In genomic region chr1:175839678-175840669, GRCh38 we compare ENCODE assay signal across 13 cellular contexts.
A peak's percentile ranks its signal among the peaks of the same experiment; 100 is the strongest.
DNase-seq lines count a peak whose midpoint lies in the region; ATAC-seq, FAIRE-seq and TF ChIP-seq lines count a peak whose summit lies in the region.
"Had no signal": no experiment of that assay in that cellular context is flagged by ENCODE, and none has a peak within 500 bp of the region (broad histone marks: within the 10 kb centered on the region; RNA-seq: fewer than 3 reads in every experiment).

No MANE protein-coding gene starts in this region.

- TF ChIP-seq CTCF in A549 (IDR thresholded peaks at IDR 0.05) = no peak

- H2AFZ ChIP-seq in GM23248 = no peak overlapping the region

- H3K4me2 ChIP-seq in A549 (peak overlapping the region; percentile 34), GM23248 (ENCODE audit: unreplicated experiment) (no peak overlapping the region)

- no peaks in the 10 kb centered on the region for H3K79me2 ChIP-seq in GM23248 (ENCODE audit: insufficient read depth)

- H3K4me3 ChIP-seq in A549 (no peak overlapping the region), GM23248 (no peak overlapping the region)

- H3K4me1 ChIP-seq in A549 = no peaks in the 10 kb centered on the region
- no peaks in the 10 kb centered on the region for H3K4me1 ChIP-seq in GM23248 (ENCODE audit: insufficient read depth)

- H3K27ac ChIP-seq in A549 (no peak overlapping the region), GM23248 (no peak overlapping the region)

- no peak overlapping the region for H3K9ac ChIP-seq in GM23248

- no peak for TF ChIP-seq RAD21 in A549 (conservative IDR thresholded peaks at IDR 0.05 in 1 of 2, IDR thresholded peaks at IDR 0.05 in 1 of 2)

- ATAC-seq in A549 = peak; percentile 34 to 53; a peak in 3 of 6 replicates
- peak; percentile 50 for ATAC-seq in esophagus mucosa
- ATAC-seq in HG03442 (IDR thresholded peaks at IDR 0.05; ENCODE audit: unreplicated experiment) = no peak
- ATAC-seq in GM19463 (IDR thresholded peaks at IDR 0.05; ENCODE audit: unreplicated experiment) = no peak
- ATAC-seq: natural killer cell had no signal

- no peaks in the 10 kb centered on the region for H3K9me2 ChIP-seq in GM23248 (ENCODE audit: insufficient read depth)

- peaks cover 7% of the 10 kb centered on the region; the same call in 1 of the 2 replicates for H3K27me3 ChIP-seq in GM23248 (replicated peaks; ENCODE audit: insufficient read depth)

- no peaks in the 10 kb centered on the region for H3K9me3 ChIP-seq in A549
- no peaks in the 10 kb centered on the region for H3K9me3 ChIP-seq in GM23248 (ENCODE audit: low read depth)

- no peak for TF ChIP-seq POLR2A in A549 (IDR thresholded peaks at IDR 0.05; ENCODE audit: low read length)

- CTCF ChIA-PET in A549 (lab: Yijun Ruan, JAX) = no interaction called here

- DNase-seq in A549 (ENCODE audit: low read depth in 1 of 2, low spot score in 1 of 2) (no peak), HT-29 (ENCODE audit: low spot score) (peak; percentile 66), GM23248 (no peak)
- DNase-seq in stimulated activated CD4-positive, alpha-beta T cell treated with anti-CD3 and anti-CD28 coated beads, Interleukin-12 subunit alpha, Interleukin-12 subunit beta, amount 100 ng/mL, for 4 hours = no peak
- DNase-seq: activated CD4-positive, alpha-beta T cell treated with anti-CD3 and anti-CD28 coated beads for 1 hour; aorta; CD4-positive, alpha-beta T cell; natural killer cell; NCI-H1048 had no signal

- H4K20me1 ChIP-seq in GM23248 (ENCODE audit: insufficient read depth) = no peaks in the 10 kb centered on the region

- POLR2A ChIA-PET in A549 (lab: Yijun Ruan, JAX) = no interaction called here

- no peaks in the 10 kb centered on the region for H3F3A ChIP-seq in GM23248 (ENCODE audit: insufficient read depth)

- TF ChIP-seq EP300 in A549 (IDR thresholded peaks at IDR 0.05) = no peak

- H3K36me3 ChIP-seq in GM23248 (ENCODE audit: low read depth) = no peaks in the 10 kb centered on the region

- FAIRE-seq in A549 (lab: Jason Lieb, UNC) = no peak

- in situ Hi-C loops in GM23248 (cut with MboI) = no loop called here

- 29% methylated on average over 9 of the region's 9 CpGs for WGBS in A549 (ENCODE audit: missing lambda C conversion rate)
- WGBS in GM23248 (ENCODE audit: low coverage in 1 of 2, low lambda C conversion rate in 2 of 2, missing lambda C conversion rate in 2 of 2), 2 experiments = 13 to 15% methylated on average over 9 of the region's 9 CpGs

TF ChIP-seq in A549, 52 proteins besides CTCF, POLR2A, EP300 and RAD21:
- TF ChIP-seq CEBPB (IDR thresholded peaks at IDR 0.05) (no peak), TFCP2L1 (CRISPR knock-in tag; IDR thresholded peaks at IDR 0.05) (no peak)
TF ChIP-seq in A549: peak in this region for 0.

TF ChIP-seq in PFSK-1, 5 proteins besides CTCF, POLR2A, EP300 and RAD21:
- peak in 1 of 2 experiments; percentile 35; a peak in 1 of 4 replicates for TF ChIP-seq REST (IDR thresholded peaks at IDR 0.05; ENCODE audit: insufficient read depth in 1 of 2, low read depth in 2 of 2, low read length in 2 of 2)
- peak; percentile 37 for TF ChIP-seq FOXP2 (optimal IDR thresholded peaks at IDR 0.05; ENCODE audit: borderline replicate concordance, extremely low read depth, extremely low read length, insufficient read depth)
- 0 out of 2 replicates have a peak, but pooled peaks have one; percentile 26 for TF ChIP-seq POLR2AphosphoS5 (IDR thresholded peaks at IDR 0.05; ENCODE audit: low read depth, low read length)
- peak; percentile 13; the same call in 1 of the 2 replicates for TF ChIP-seq SIN3A (IDR thresholded peaks at IDR 0.05; ENCODE audit: borderline replicate concordance, insufficient read depth, low read length)
- no peak for TF ChIP-seq TAF1 (IDR thresholded peaks at IDR 0.05; ENCODE audit: borderline replicate concordance, insufficient read depth, low read length)

Comparison
In these comparisons a context has a peak if more than half of its experiments do, and no peak if none do; other contexts are left out.
1. ATAC-seq: peak in A549 (2 of 2) and esophagus mucosa (single experiment); none in HG03442 (single experiment) and GM19463 (single experiment).